35 cellular contexts compared by ENCODE assay signal in genomic region chr11:72556433-72556832, GRCh38.
"Had no signal": no experiment of that assay in that cellular context is flagged by ENCODE, and none has a peak within 500 bp of the region (broad histone marks: within the 10 kb centered on the region; RNA-seq: fewer than 3 reads in every experiment).

No MANE protein-coding gene starts in this region.

- H3K4me1 ChIP-seq: adrenal gland, body of pancreas, breast epithelium had no signal

- H3K36me3 Mint-ChIP-seq: activated CD4-positive, alpha-beta memory T cell treated with anti-CD3 and anti-CD28 coated beads for 36 hours; activated naive CD4-positive, alpha-beta T cell treated with anti-CD3 and anti-CD28 coated beads, Interleukin-2, amount 50 U/mL, for 72 hours; activated naive CD8-positive, alpha-beta T cell treated with anti-CD3 and anti-CD28 coated beads for 36 hours had no signal

- DNase-seq: activated B cell treated with CpG ODN at 0.5 μM for 24 hours; activated CD4-positive, alpha-beta memory T cell treated with anti-CD3 and anti-CD28 coated beads for 36 hours; activated CD4-positive, alpha-beta T cell treated with anti-CD3 and anti-CD28 coated beads for 4 hours; activated CD4-positive, alpha-beta T cell treated with anti-CD3 and anti-CD28 coated beads, Interleukin-2, amount 10 ng/mL, durations not matched to agents 24 days and 14 days; activated CD4-positive, alpha-beta T cell treated with anti-CD3 and anti-CD28 coated beads, Interleukin-2, amount 50 U/mL, for 1 hour; activated CD4-positive, alpha-beta T cell treated with anti-CD3 and anti-CD28 coated beads, Interleukin-2, amount 50 U/mL, for 4 hours; activated CD4-positive, CD25-positive, alpha-beta regulatory T cell treated with anti-CD3 and anti-CD28 coated beads, Interleukin-2, amount 50 U/mL, for 72 hours; activated CD8-positive, alpha-beta memory T cell treated with anti-CD3 and anti-CD28 coated beads, Interleukin-2, amount 50 U/mL, for 4 hours; activated CD8-positive, alpha-beta T cell treated with anti-CD3 and anti-CD28 coated beads for 36 hours; activated effector memory CD4-positive, alpha-beta T cell treated with anti-CD3 and anti-CD28 coated beads, Interleukin-2, amount 50 U/mL, for 16 hours; activated gamma-delta T cell treated with Interleukin-2 at 50 U/mL for 16 hours; activated naive CD4-positive, alpha-beta T cell; activated naive CD4-positive, alpha-beta T cell treated with anti-CD3 and anti-CD28 coated beads for 36 hours; activated naive CD4-positive, alpha-beta T cell treated with anti-CD3 and anti-CD28 coated beads, Interleukin-2, amount 50 U/mL, for 16 hours; activated naive CD8-positive, alpha-beta T cell treated with anti-CD3 and anti-CD28 coated beads for 36 hours; activated T-cell treated with anti-CD3 and anti-CD28 coated beads for 4 hours; activated T-cell treated with anti-CD3 and anti-CD28 coated beads, Interleukin-2, amount 50 U/mL, for 1 hour; activated T-cell treated with anti-CD3 and anti-CD28 coated beads, Interleukin-2, amount 50 U/mL, for 4 hours; activated T-cell treated with anti-CD3 and anti-CD28 coated beads, Interleukin-2, amount 50 U/mL, for 72 hours; adrenal gland; amniotic stem cell; aorta; body of pancreas; brain microvascular endothelial cell; central memory CD4-positive, alpha-beta T cell; T-helper 1 cell; T-helper 2 cell; T-helper 9 cell had no signal

- H3K36me3 ChIP-seq: adrenal gland, brain microvascular endothelial cell, breast epithelium had no signal

- H3K9me3 Mint-ChIP-seq: activated B cell treated with CpG ODN at 0.5 μM for 24 hours; activated CD4-positive, alpha-beta memory T cell treated with anti-CD3 and anti-CD28 coated beads for 36 hours; activated CD4-positive, alpha-beta T cell treated with anti-CD3 and anti-CD28 coated beads, Interleukin-2, amount 10 ng/mL, durations not matched to agents 24 days and 14 days; activated CD8-positive, alpha-beta T cell treated with anti-CD3 and anti-CD28 coated beads for 36 hours; activated naive CD4-positive, alpha-beta T cell treated with anti-CD3 and anti-CD28 coated beads for 36 hours; activated naive CD4-positive, alpha-beta T cell treated with anti-CD3 and anti-CD28 coated beads, Interleukin-2, amount 50 U/mL, for 72 hours; activated naive CD8-positive, alpha-beta T cell treated with anti-CD3 and anti-CD28 coated beads for 36 hours; activated T-cell treated with anti-CD3 and anti-CD28 coated beads, Interleukin-2, amount 50 U/mL, for 4 hours; activated T-cell treated with anti-CD3 and anti-CD28 coated beads, Interleukin-2, amount 50 U/mL, for 72 hours; activated T-helper 1 cell treated with anti-CD3 and anti-CD28 coated beads, Interleukin-12 subunit alpha, Interleukin-12 subunit beta, Interleukin-2, Interleukin-4 antibody, amounts not matched to agents 30 ng/mL and 10 ng/mL and 1 ng/mL, durations not matched to agents 14 hours and 24 hours and 36 hours; activated T-helper 17 cell treated with anti-CD3 and anti-CD28 coated beads, Interleukin-2, amount 50 U/mL, for 72 hours; T-helper 1 cell treated with Interleukin-12 subunit alpha and Interleukin-12 subunit beta and Interleukin-4 antibody, amounts not matched to agents 30 μg/mL and 1 μg/mL, for 36 hours; T-helper 2 cell treated with Interferon-gamma antibody and Interleukin-4, amounts not matched to agents 5 μg/mL and 100 μg/mL, for 36 hours had no signal

- H3K4me1 Mint-ChIP-seq: activated B cell treated with CpG ODN at 0.5 μM for 24 hours; activated naive CD8-positive, alpha-beta T cell treated with anti-CD3 and anti-CD28 coated beads for 36 hours; activated T-helper 17 cell treated with anti-CD3 and anti-CD28 coated beads, Interleukin-2, amount 50 U/mL, for 72 hours had no signal

- H3K4me3 ChIP-seq: adrenal gland, body of pancreas, breast epithelium had no signal

- H3K9me3 ChIP-seq: adrenal gland, body of pancreas, breast epithelium had no signal

- H3K27ac ChIP-seq: adrenal gland, body of pancreas, brain microvascular endothelial cell, breast epithelium, VCaP had no signal

- ATAC-seq: activated CD8-positive, alpha-beta T cell treated with anti-CD3 and anti-CD28 coated beads for 36 hours; activated naive CD4-positive, alpha-beta T cell treated with anti-CD3 and anti-CD28 coated beads, Interleukin-2, amount 50 U/mL, for 72 hours; activated T-cell treated with anti-CD3 and anti-CD28 coated beads, Interleukin-2, amount 50 U/mL, for 4 hours; activated T-cell treated with anti-CD3 and anti-CD28 coated beads, Interleukin-2, amount 50 U/mL, for 72 hours; activated T-helper 17 cell treated with anti-CD3 and anti-CD28 coated beads, Interleukin-2, amount 50 U/mL, for 72 hours; body of pancreas had no signal

- H3K4me3 Mint-ChIP-seq: activated B cell treated with CpG ODN at 0.5 μM for 24 hours; activated CD4-positive, alpha-beta memory T cell treated with anti-CD3 and anti-CD28 coated beads for 36 hours; activated CD4-positive, alpha-beta T cell treated with anti-CD3 and anti-CD28 coated beads, Interleukin-2, amount 10 ng/mL, durations not matched to agents 24 days and 14 days; activated CD8-positive, alpha-beta T cell treated with anti-CD3 and anti-CD28 coated beads for 36 hours; activated naive CD4-positive, alpha-beta T cell treated with anti-CD3 and anti-CD28 coated beads for 36 hours; activated naive CD8-positive, alpha-beta T cell treated with anti-CD3 and anti-CD28 coated beads for 36 hours; activated T-cell treated with anti-CD3 and anti-CD28 coated beads, Interleukin-2, amount 50 U/mL, for 4 hours; activated T-cell treated with anti-CD3 and anti-CD28 coated beads, Interleukin-2, amount 50 U/mL, for 72 hours; activated T-helper 1 cell treated with anti-CD3 and anti-CD28 coated beads, Interleukin-12 subunit alpha, Interleukin-12 subunit beta, Interleukin-2, Interleukin-4 antibody, amounts not matched to agents 30 ng/mL and 10 ng/mL and 1 ng/mL, durations not matched to agents 14 hours and 24 hours and 36 hours; activated T-helper 17 cell treated with anti-CD3 and anti-CD28 coated beads, Interleukin-2, amount 50 U/mL, for 72 hours; T-helper 1 cell treated with Interleukin-12 subunit alpha and Interleukin-12 subunit beta and Interleukin-4 antibody, amounts not matched to agents 30 μg/mL and 1 μg/mL, for 36 hours; T-helper 2 cell treated with Interferon-gamma antibody and Interleukin-4, amounts not matched to agents 5 μg/mL and 100 μg/mL, for 36 hours had no signal

- H3K27ac Mint-ChIP-seq: activated B cell treated with CpG ODN at 0.5 μM for 24 hours; activated CD4-positive, alpha-beta memory T cell treated with anti-CD3 and anti-CD28 coated beads for 36 hours; activated CD4-positive, alpha-beta T cell treated with anti-CD3 and anti-CD28 coated beads, Interleukin-2, amount 10 ng/mL, durations not matched to agents 24 days and 14 days; activated CD8-positive, alpha-beta T cell treated with anti-CD3 and anti-CD28 coated beads for 36 hours; activated naive CD4-positive, alpha-beta T cell treated with anti-CD3 and anti-CD28 coated beads for 36 hours; activated naive CD4-positive, alpha-beta T cell treated with anti-CD3 and anti-CD28 coated beads, Interleukin-2, amount 50 U/mL, for 72 hours; activated naive CD8-positive, alpha-beta T cell treated with anti-CD3 and anti-CD28 coated beads for 36 hours; activated T-cell treated with anti-CD3 and anti-CD28 coated beads, Interleukin-2, amount 50 U/mL, for 72 hours; activated T-helper 1 cell treated with anti-CD3 and anti-CD28 coated beads, Interleukin-12 subunit alpha, Interleukin-12 subunit beta, Interleukin-2, Interleukin-4 antibody, amounts not matched to agents 30 ng/mL and 10 ng/mL and 1 ng/mL, durations not matched to agents 14 hours and 24 hours and 36 hours; activated T-helper 17 cell treated with anti-CD3 and anti-CD28 coated beads, Interleukin-2, amount 50 U/mL, for 72 hours; T-helper 1 cell treated with Interleukin-12 subunit alpha and Interleukin-12 subunit beta and Interleukin-4 antibody, amounts not matched to agents 30 μg/mL and 1 μg/mL, for 36 hours; T-helper 2 cell treated with Interferon-gamma antibody and Interleukin-4, amounts not matched to agents 5 μg/mL and 100 μg/mL, for 36 hours had no signal

- H3K27me3 ChIP-seq: adrenal gland, body of pancreas, brain microvascular endothelial cell, breast epithelium had no signal
